6 cellular contexts compared by ENCODE assay signal in the genomic region with DNA sequence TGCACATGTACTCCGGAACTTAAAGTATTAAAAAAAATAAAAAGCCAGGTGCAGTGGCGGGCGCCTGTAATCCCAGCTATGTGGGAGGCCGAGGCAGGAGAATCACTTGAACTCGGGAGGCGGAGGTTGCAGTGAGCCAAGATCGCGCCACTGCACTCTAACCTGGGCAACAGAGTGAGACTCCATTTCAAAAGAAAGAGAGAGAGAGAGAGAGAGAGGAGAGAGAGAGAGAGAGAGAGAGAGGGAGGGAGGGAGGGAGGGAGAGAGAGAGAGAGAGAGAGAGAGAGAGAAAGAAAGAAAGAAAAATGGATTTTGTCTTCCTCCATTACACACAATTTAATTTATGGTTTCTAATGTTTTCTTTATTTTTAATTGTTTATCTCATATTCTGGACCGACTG. TPM values are rescaled to one million over a fixed set of nuclear protein-coding genes. Genes with fewer than 3 reads are reported as not detected.
DNase-seq lines count a peak whose midpoint lies in the region; ATAC-seq and TF ChIP-seq lines count a peak whose summit lies in the region.
"Not testable (repeated sequence)": the region's sequence is repeated elsewhere in the genome, so short reads cannot be mapped to it uniquely, and the experiment has no call there.

No MANE protein-coding gene starts in this region.

- peaks cover 34% of the 10 kb centered on the region for H3K4me1 Mint-ChIP-seq in T-helper 2 cell treated with Interferon-gamma antibody and Interleukin-4, amounts not matched to agents 5 μg/mL and 100 μg/mL, for 36 hours (ENCODE audit: low read depth)
- peaks cover 52% of the 10 kb centered on the region for H3K4me1 Mint-ChIP-seq in activated naive CD4-positive, alpha-beta T cell treated with anti-CD3 and anti-CD28 coated beads, Interleukin-2, amount 10 ng/mL, durations not matched to agents 7 days and 5 days
- peaks cover 38 to 43% of the 10 kb centered on the region in 2 donors for H3K4me1 Mint-ChIP-seq in natural killer cell

- H3K79me2 ChIP-seq in DND-41 (ENCODE audit: insufficient read depth, low read length) (peaks cover 77% of the 10 kb centered on the region), Karpas-422 (ENCODE audit: low read length) (peaks cover 23% of the 10 kb centered on the region)

- H3K4me1 ChIP-seq in DND-41 (ENCODE audit: insufficient read depth, low read length) (peaks cover 81% of the 10 kb centered on the region), Karpas-422 (ENCODE audit: low read length) (peaks cover 74% of the 10 kb centered on the region)

- ATAC-seq in DND-41 (ENCODE audit: insufficient read depth, low read depth); natural killer cell: not testable (repeated sequence)

- DNase-seq in DND-41 = peak; percentile 44
- not testable (repeated sequence) for DNase-seq in Karpas-422; T-helper 2 cell treated with Interferon-gamma antibody and Interleukin-4, amounts not matched to agents 5 μg/mL and 100 μg/mL, for 36 hours (ENCODE audit: low spot score); activated naive CD4-positive, alpha-beta T cell treated with anti-CD3 and anti-CD28 coated beads, Interleukin-2, amount 10 ng/mL, durations not matched to agents 7 days and 5 days; dorsolateral prefrontal cortex; natural killer cell

- peak overlapping the region; percentile 75; the same call in 1 of the 2 replicates for H3K9ac ChIP-seq in DND-41 (ENCODE audit: low read depth, low read length)
- H3K9ac ChIP-seq in Karpas-422 (ENCODE audit: low read length) = not testable (repeated sequence)

- H3K4me3 ChIP-seq in DND-41 (ENCODE audit: low read depth in 1 of 2, low read length in 2 of 2) (peak overlapping the region in 1 of 2 experiments; percentile 57; a peak in 1 of 4 replicates), dorsolateral prefrontal cortex (peak overlapping the region in 1 of 59 donors; percentile 21)
- H3K4me3 ChIP-seq in Karpas-422 (ENCODE audit: low read length) = not testable (repeated sequence)

- H3K36me3 Mint-ChIP-seq in T-helper 2 cell treated with Interferon-gamma antibody and Interleukin-4, amounts not matched to agents 5 μg/mL and 100 μg/mL, for 36 hours (ENCODE audit: low read depth); activated naive CD4-positive, alpha-beta T cell treated with anti-CD3 and anti-CD28 coated beads, Interleukin-2, amount 10 ng/mL, durations not matched to agents 7 days and 5 days; natural killer cell: not testable (repeated sequence)

- H3K9me3 ChIP-seq in DND-41 (ENCODE audit: insufficient read depth, low read length, severe bottlenecking); Karpas-422 (ENCODE audit: low read length): not testable (repeated sequence)

- H3K4me2 ChIP-seq in DND-41 (ENCODE audit: insufficient read depth, low read length) (peak overlapping the region; percentile 70), Karpas-422 (ENCODE audit: low read depth, low read length, poor library complexity, severe bottlenecking) (peak overlapping the region; percentile 91)

- not testable (repeated sequence) for H3K27ac Mint-ChIP-seq in T-helper 2 cell treated with Interferon-gamma antibody and Interleukin-4, amounts not matched to agents 5 μg/mL and 100 μg/mL, for 36 hours
- peak overlapping the region; percentile 34 for H3K27ac Mint-ChIP-seq in activated naive CD4-positive, alpha-beta T cell treated with anti-CD3 and anti-CD28 coated beads, Interleukin-2, amount 10 ng/mL, durations not matched to agents 7 days and 5 days
- peak overlapping the region; percentile 49 to 59 for H3K27ac Mint-ChIP-seq in natural killer cell

- intact Hi-C loops in dorsolateral prefrontal cortex (cut with DNase I); natural killer cell (cut with micrococcal nuclease): not testable (repeated sequence)

- peak overlapping the region; percentile 99 for H3K27ac ChIP-seq in DND-41 (ENCODE audit: low read length)
- peak overlapping the region; percentile 95 for H3K27ac ChIP-seq in Karpas-422 (ENCODE audit: low read length)
- peak overlapping the region in 42 of 59 donors; percentile 1 to 94 (median 86) for H3K27ac ChIP-seq in dorsolateral prefrontal cortex

- peak overlapping the region; percentile 27 for H3K4me3 Mint-ChIP-seq in T-helper 2 cell treated with Interferon-gamma antibody and Interleukin-4, amounts not matched to agents 5 μg/mL and 100 μg/mL, for 36 hours
- H3K4me3 Mint-ChIP-seq in activated naive CD4-positive, alpha-beta T cell treated with anti-CD3 and anti-CD28 coated beads, Interleukin-2, amount 10 ng/mL, durations not matched to agents 7 days and 5 days = not testable (repeated sequence)
- peak overlapping the region; percentile 67 for H3K4me3 Mint-ChIP-seq in natural killer cell

- not testable (repeated sequence) for H3K36me3 ChIP-seq in DND-41 (ENCODE audit: insufficient read depth, low read length); Karpas-422 (ENCODE audit: insufficient read depth, low read length)

- not testable (repeated sequence) for H4K20me1 ChIP-seq in DND-41 (ENCODE audit: insufficient read depth, low read length); Karpas-422 (ENCODE audit: insufficient read depth, low read depth, low read length)

- H3K9me3 Mint-ChIP-seq in T-helper 2 cell treated with Interferon-gamma antibody and Interleukin-4, amounts not matched to agents 5 μg/mL and 100 μg/mL, for 36 hours; activated naive CD4-positive, alpha-beta T cell treated with anti-CD3 and anti-CD28 coated beads, Interleukin-2, amount 10 ng/mL, durations not matched to agents 7 days and 5 days; natural killer cell: not testable (repeated sequence)

- not testable (repeated sequence) for H2AFZ ChIP-seq in DND-41 (ENCODE audit: low read depth, low read length); Karpas-422 (ENCODE audit: low read length)

- not testable (repeated sequence) for H3K27me3 ChIP-seq in DND-41 (ENCODE audit: insufficient read depth, low read length, poor library complexity); Karpas-422 (ENCODE audit: low read length); dorsolateral prefrontal cortex

- TF ChIP-seq CTCF in DND-41 (IDR thresholded peaks at IDR 0.05; ENCODE audit: borderline replicate concordance, extremely low read depth, low read length, poor library complexity, severe bottlenecking); dorsolateral prefrontal cortex (IDR thresholded peaks at IDR 0.05 in 54 of 56, conservative IDR thresholded peaks at IDR 0.05 in 2 of 56; ENCODE audit: low read depth in 1 of 56, partially characterized antibody in 56 of 56); natural killer cell (IDR thresholded peaks at IDR 0.05): not testable (repeated sequence)

- H3K9me2 ChIP-seq in Karpas-422 (replicated peaks; ENCODE audit: insufficient read depth, low read length) = not testable (repeated sequence)

- CTCF ChIA-PET in activated naive CD4-positive, alpha-beta T cell treated with anti-CD3 and anti-CD28 coated beads, Interleukin-2, amount 10 ng/mL, durations not matched to agents 7 days and 5 days (lab: Charles Lee) = interaction anchor here (2.3 kb wide), 1 partner anchor 106 kb away, joined by 7 read pairs; no protein-coding TSS in a partner anchor

- H3K27me3 Mint-ChIP-seq in T-helper 2 cell treated with Interferon-gamma antibody and Interleukin-4, amounts not matched to agents 5 μg/mL and 100 μg/mL, for 36 hours (ENCODE audit: low read depth); activated naive CD4-positive, alpha-beta T cell treated with anti-CD3 and anti-CD28 coated beads, Interleukin-2, amount 10 ng/mL, durations not matched to agents 7 days and 5 days; natural killer cell (ENCODE audit: low read depth in 2 of 2): not testable (repeated sequence)

RNA-seq across cellular contexts. Expression of a gene that starts 11.1 kb away (rescaled TPM):
- total RNA-seq in Karpas-422 (2014; rRNA removed; shearing (Covaris generic); ENCODE audit: low replicate concordance) = 25.2 and 26.9 TPM in 2 replicates
- total RNA-seq in dorsolateral prefrontal cortex = 100 to 1,000 TPM; 148 to 276 (median 235) TPM
- total RNA-seq in natural killer cell = 10 to 100 TPM; 31.6 to 38.1 (median 33.4) TPM

RNA-seq across cellular contexts. Expression of a gene that starts 44.5 kb away (rescaled TPM):
- total RNA-seq in Karpas-422 (2014; rRNA removed; shearing (Covaris generic); ENCODE audit: low replicate concordance) = 21.2 and 32.4 TPM in 2 replicates
- total RNA-seq in dorsolateral prefrontal cortex = 10 to 100 TPM; 13.8 to 28.6 (median 21.3) TPM
- total RNA-seq in natural killer cell = 10 to 100 TPM; 22.3 to 23.1 (median 22.6) TPM
